26 cellular contexts compared by ENCODE assay signal in genomic region chr7:119219663-119220062, GRCh38.
DNase-seq lines count a peak whose midpoint lies in the region; ATAC-seq lines count a peak whose summit lies in the region.
"Had no signal": no experiment of that assay in that cellular context is flagged by ENCODE, and none has a peak within 500 bp of the region (broad histone marks: within the 10 kb centered on the region; RNA-seq: fewer than 3 reads in every experiment).

No MANE protein-coding gene starts in this region.

- no peak for ATAC-seq in Right ventricle myocardium superior (ENCODE audit: poor library complexity)
- peak; percentile 16 for ATAC-seq in naive thymus-derived CD4-positive, alpha-beta T cell
- peak; percentile 11 for ATAC-seq in stimulated activated effector memory CD8-positive, alpha-beta T cell treated with anti-CD3 and anti-CD28 coated beads, Interleukin-12 subunit alpha, Interleukin-12 subunit beta, amount 100 ng/mL, for 72 hours
- peak; percentile 56 for ATAC-seq in aorta (ENCODE audit: low FRiP score)
- ATAC-seq in GM21390 (IDR thresholded peaks at IDR 0.05; ENCODE audit: unreplicated experiment), result no peak
- ATAC-seq: A549, GM12878 had no signal

- H3K27ac Mint-ChIP-seq in naive thymus-derived CD4-positive, alpha-beta T cell, result no peak overlapping the region
- H3K27ac Mint-ChIP-seq in stimulated activated effector memory CD8-positive, alpha-beta T cell treated with anti-CD3 and anti-CD28 coated beads, Interleukin-12 subunit alpha, Interleukin-12 subunit beta, amount 100 ng/mL, for 72 hours, result no peak overlapping the region
- H3K27ac Mint-ChIP-seq: B cell; CD4-positive, alpha-beta memory T cell; CD4-positive, CD25-positive, alpha-beta regulatory T cell; CD8-positive, alpha-beta memory T cell had no signal

- no peak overlapping the region for H3K4me3 Mint-ChIP-seq in naive thymus-derived CD4-positive, alpha-beta T cell
- no peak overlapping the region for H3K4me3 Mint-ChIP-seq in stimulated activated effector memory CD8-positive, alpha-beta T cell treated with anti-CD3 and anti-CD28 coated beads, Interleukin-12 subunit alpha, Interleukin-12 subunit beta, amount 100 ng/mL, for 72 hours
- H3K4me3 Mint-ChIP-seq: B cell; CD4-positive, CD25-positive, alpha-beta regulatory T cell; CD8-positive, alpha-beta memory T cell had no signal

- no peaks in the 10 kb centered on the region for H3K36me3 ChIP-seq in naive thymus-derived CD4-positive, alpha-beta T cell (ENCODE audit: control insufficient read depth in 2 of 3, insufficient read depth in 3 of 3, low read length in 3 of 3)
- H3K36me3 ChIP-seq in aorta (ENCODE audit: control insufficient read depth in 1 of 2, insufficient read depth in 2 of 2, low read length in 1 of 2), result no peaks in the 10 kb centered on the region
- H3K36me3 ChIP-seq: BLaER1 treated with 17β-estradiol and CSF1 and Interleukin-3, amounts not matched to agents 10 nM and 100 nM had no signal

- CTCF ChIA-PET in naive thymus-derived CD4-positive, alpha-beta T cell (lab: Charles Lee), result no interaction called here

- H3K36me3 Mint-ChIP-seq in naive thymus-derived CD4-positive, alpha-beta T cell, result no peaks in the 10 kb centered on the region
- no peaks in the 10 kb centered on the region for H3K36me3 Mint-ChIP-seq in stimulated activated effector memory CD8-positive, alpha-beta T cell treated with anti-CD3 and anti-CD28 coated beads, Interleukin-12 subunit alpha, Interleukin-12 subunit beta, amount 100 ng/mL, for 72 hours
- H3K36me3 Mint-ChIP-seq: CD4-positive, alpha-beta memory T cell; CD4-positive, CD25-positive, alpha-beta regulatory T cell; CD8-positive, alpha-beta memory T cell had no signal

- H3K27me3 ChIP-seq in naive thymus-derived CD4-positive, alpha-beta T cell (ENCODE audit: control insufficient read depth in 2 of 2, insufficient read depth in 2 of 2, low read length in 2 of 2), result no peaks in the 10 kb centered on the region
- no peaks in the 10 kb centered on the region for H3K27me3 ChIP-seq in aorta (ENCODE audit: control insufficient read depth in 1 of 2, insufficient read depth in 2 of 2, low read length in 1 of 2)
- H3K27me3 ChIP-seq: BLaER1 treated with 17β-estradiol and CSF1 and Interleukin-3, amounts not matched to agents 10 nM and 100 nM had no signal

- H3K4me1 ChIP-seq in naive thymus-derived CD4-positive, alpha-beta T cell (ENCODE audit: control insufficient read depth in 2 of 2, insufficient read depth in 2 of 2, low read length in 2 of 2), result no peaks in the 10 kb centered on the region
- H3K4me1 ChIP-seq in aorta (ENCODE audit: control insufficient read depth in 1 of 2, insufficient read depth in 2 of 2, low read length in 2 of 2), result no peaks in the 10 kb centered on the region
- H3K4me1 ChIP-seq: A549; BLaER1 treated with 17β-estradiol and CSF1 and Interleukin-3, amounts not matched to agents 10 nM and 100 nM had no signal

- H3K4me1 Mint-ChIP-seq in naive thymus-derived CD4-positive, alpha-beta T cell, result no peaks in the 10 kb centered on the region
- no peaks in the 10 kb centered on the region for H3K4me1 Mint-ChIP-seq in stimulated activated effector memory CD8-positive, alpha-beta T cell treated with anti-CD3 and anti-CD28 coated beads, Interleukin-12 subunit alpha, Interleukin-12 subunit beta, amount 100 ng/mL, for 72 hours
- H3K4me1 Mint-ChIP-seq: B cell; CD4-positive, alpha-beta memory T cell; CD4-positive, CD25-positive, alpha-beta regulatory T cell; CD8-positive, alpha-beta memory T cell had no signal

- no peak overlapping the region for H3K27ac ChIP-seq in naive thymus-derived CD4-positive, alpha-beta T cell (ENCODE audit: low read depth, low read length)
- no peak overlapping the region for H3K27ac ChIP-seq in aorta (ENCODE audit: low read depth in 1 of 2, low read length in 2 of 2)
- H3K27ac ChIP-seq: 22Rv1; A549; BLaER1 treated with 17β-estradiol and CSF1 and Interleukin-3, amounts not matched to agents 10 nM and 100 nM; C4-2B had no signal

- POLR2A ChIA-PET in naive thymus-derived CD4-positive, alpha-beta T cell (lab: Charles Lee), result no interaction called here

- 89 to 96% methylated on average over 3 of the region's 3 CpGs for WGBS in aorta, 2 donors

- DNase-seq in cardiac septum (ENCODE audit: low spot score), result peak; percentile 73
- DNase-seq in Right ventricle myocardium superior, result no peak
- no peak for DNase-seq in naive thymus-derived CD4-positive, alpha-beta T cell
- DNase-seq in stimulated activated effector memory CD8-positive, alpha-beta T cell treated with anti-CD3 and anti-CD28 coated beads, Interleukin-12 subunit alpha, Interleukin-12 subunit beta, amount 100 ng/mL, for 72 hours (ENCODE audit: low spot score in 2 of 2), result no peak
- DNase-seq in aorta, result no peak
- no peak for DNase-seq in effector CD4-positive, alpha-beta T cell
- no peak for DNase-seq in KG1 (lab: John Stamatoyannopoulos, UW)
- DNase-seq: AML-193; CD4-positive, alpha-beta memory T cell; CD4-positive, CD25-positive, alpha-beta regulatory T cell; CD8-positive, alpha-beta memory T cell; COR-L47; DMS 273 treated with DMSO at 0.1 percent for 48 hours; DMS153; DMS53; DMS79; DND-41; EL; GDM1 had no signal

- H3K9me3 Mint-ChIP-seq in naive thymus-derived CD4-positive, alpha-beta T cell, result peaks cover 0 to 11% (median 8%) of the 10 kb centered on the region in 11 donors
- H3K9me3 Mint-ChIP-seq in stimulated activated effector memory CD8-positive, alpha-beta T cell treated with anti-CD3 and anti-CD28 coated beads, Interleukin-12 subunit alpha, Interleukin-12 subunit beta, amount 100 ng/mL, for 72 hours, result peaks cover 13% of the 10 kb centered on the region

- H3K9me3 ChIP-seq in naive thymus-derived CD4-positive, alpha-beta T cell (ENCODE audit: control insufficient read depth in 2 of 3, low read length in 3 of 3), result no peaks in the 10 kb centered on the region
- peaks cover 5% of the 10 kb centered on the region for H3K9me3 ChIP-seq in aorta (ENCODE audit: control insufficient read depth, low read length)
- H3K9me3 ChIP-seq: A549; BLaER1 treated with 17β-estradiol and CSF1 and Interleukin-3, amounts not matched to agents 10 nM and 100 nM had no signal

- no peaks in the 10 kb centered on the region for H3K27me3 Mint-ChIP-seq in naive thymus-derived CD4-positive, alpha-beta T cell
- H3K27me3 Mint-ChIP-seq: B cell; CD4-positive, alpha-beta memory T cell; CD4-positive, CD25-positive, alpha-beta regulatory T cell; CD8-positive, alpha-beta memory T cell had no signal

- H3K4me3 ChIP-seq in naive thymus-derived CD4-positive, alpha-beta T cell (ENCODE audit: low read length), result no peak overlapping the region
- no peak overlapping the region for H3K4me3 ChIP-seq in aorta (ENCODE audit: low read length in 2 of 2)
- H3K4me3 ChIP-seq: A549; BLaER1 treated with 17β-estradiol and CSF1 and Interleukin-3, amounts not matched to agents 10 nM and 100 nM; GM12878 had no signal

- intact Hi-C loops in cardiac septum (cut with DNase I), result no loop called here
- intact Hi-C loops in Right ventricle myocardium superior (cut with DNase I), result no loop called here
- intact Hi-C loops in naive thymus-derived CD4-positive, alpha-beta T cell (cut with micrococcal nuclease), result no loop called here
- intact Hi-C loops in aorta (cut with DNase I), result no loop called here

Comparison
In these comparisons a context has a peak if more than half of its experiments do, and no peak if none do; other contexts are left out.
1. ATAC-seq: peak in naive thymus-derived CD4-positive, alpha-beta T cell (single experiment), stimulated activated effector memory CD8-positive, alpha-beta T cell treated with anti-CD3 and anti-CD28 coated beads, Interleukin-12 subunit alpha, Interleukin-12 subunit beta, amount 100 ng/mL, for 72 hours (single experiment) and aorta (single experiment); none in Right ventricle myocardium superior (single experiment) and GM21390 (single experiment).